Comparison of ENCODE assay signal across 9 cellular contexts in the genomic region with DNA sequence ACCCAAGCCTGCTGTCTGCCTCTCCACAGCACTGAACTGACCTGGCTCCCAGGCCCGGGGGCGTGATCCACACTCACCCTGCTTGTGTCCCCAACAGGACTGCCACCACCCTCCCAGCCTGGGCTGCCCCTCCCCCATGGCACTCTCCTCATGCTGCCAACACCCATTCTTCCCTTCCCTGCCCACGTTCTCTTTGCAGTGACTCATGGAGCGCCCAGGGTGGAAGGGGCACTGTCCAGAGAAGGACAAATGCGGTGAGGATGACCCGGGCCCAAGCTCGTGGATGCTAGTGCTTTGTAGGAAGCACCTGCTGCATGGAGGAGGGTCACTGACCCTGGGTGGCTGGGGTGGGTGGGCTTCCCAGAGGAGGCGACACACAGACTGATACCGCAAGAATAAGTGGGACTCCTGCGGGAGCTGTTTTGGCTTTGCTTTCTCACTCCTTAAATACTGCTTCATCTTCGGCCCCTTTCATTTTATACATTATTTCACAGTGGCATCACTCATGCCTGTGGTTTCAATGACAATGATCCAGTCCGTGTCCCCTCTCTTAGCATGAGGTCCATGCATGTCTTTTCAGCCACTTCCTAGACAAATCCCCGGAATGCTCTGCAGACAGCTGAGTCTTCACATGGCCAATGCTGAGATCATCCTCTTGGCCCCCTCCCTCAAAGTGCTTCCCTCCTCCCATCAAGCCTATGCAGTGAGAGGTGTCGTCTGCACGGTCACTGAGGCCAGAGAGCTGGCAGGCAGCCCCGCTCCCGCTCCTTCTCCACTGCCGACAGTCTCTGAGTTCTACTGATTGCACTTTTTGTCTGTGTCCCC. TPM values are rescaled to one million over a fixed set of nuclear protein-coding genes. Genes with fewer than 3 reads are reported as not detected.
A peak's percentile ranks its signal among the peaks of the same experiment; 100 is the strongest.
DNase-seq lines count a peak whose midpoint lies in the region; ATAC-seq and TF ChIP-seq lines count a peak whose summit lies in the region.
"Had no signal": no experiment of that assay in that cellular context is flagged by ENCODE, and none has a peak within 500 bp of the region (broad histone marks: within the 10 kb centered on the region; RNA-seq: fewer than 3 reads in every experiment).

No MANE protein-coding gene starts in this region.

- H3K4me3 ChIP-seq in SU-DHL-6 (ENCODE audit: insufficient read depth, low read length, poor library complexity, severe bottlenecking) (no peak overlapping the region), lung (no peak overlapping the region), A673 (ENCODE audit: low read depth, low read length, poor library complexity, severe bottlenecking) (no peak overlapping the region)
- H3K4me3 ChIP-seq: MG63 had no signal

- 79 to 85% methylated on average over 18 of the region's 18 CpGs for WGBS in lung, 2 donors

- peak overlapping the region; percentile 29 for H3K27ac ChIP-seq in SU-DHL-6 (ENCODE audit: low read depth, low read length)
- peak overlapping the region in 1 of 2 donors; percentile 58 for H3K27ac ChIP-seq in lung (ENCODE audit: low read depth in 1 of 2, low read length in 1 of 2)
- no peak overlapping the region for H3K27ac ChIP-seq in A673 (ENCODE audit: low read depth, low read length, poor library complexity, severe bottlenecking)

- no peaks in the 10 kb centered on the region for H3K9me2 ChIP-seq in SU-DHL-6 (replicated peaks; ENCODE audit: insufficient read depth, low read length)

- 0 out of 2 replicates have a peak overlapping the region, but pooled peaks have one; percentile 10 for H3K9ac ChIP-seq in SU-DHL-6 (ENCODE audit: low read length)

- H3K4me2 ChIP-seq in SU-DHL-6 (ENCODE audit: low read depth, low read length, poor library complexity, severe bottlenecking): peak overlapping the region; percentile 12

- no TSS peak for BruUV-seq in A673 (replicated peaks; lab: Mats Ljungman, UMichigan)

- POLR2A ChIA-PET in A673 (lab: Charles Lee; ENCODE audit: low non-redundant PET): no interaction called here

- no peak for TF ChIP-seq CTCF in SU-DHL-6 (IDR thresholded peaks at IDR 0.05; ENCODE audit: insufficient read depth, low read length, poor library complexity, severe bottlenecking)
- no peak for TF ChIP-seq CTCF in lung (IDR thresholded peaks at IDR 0.05; ENCODE audit: control extremely low read depth, extremely low read depth)
- no peak for TF ChIP-seq CTCF in A673 (conservative IDR thresholded peaks at IDR 0.05; ENCODE audit: low read depth, low read length)

- H4K20me1 ChIP-seq in SU-DHL-6 (ENCODE audit: low read depth, low read length): no peaks in the 10 kb centered on the region

- peak overlapping the region; percentile 90 for H3K27ac Mint-ChIP-seq in stimulated activated naive CD8-positive, alpha-beta T cell treated with anti-CD3 and anti-CD28 coated beads, Interleukin-15, Interleukin-2, amounts not matched to agents 100 ng/mL and 50 ng/mL, for 24 hours

- peaks cover 87% of the 10 kb centered on the region for H3K4me1 Mint-ChIP-seq in stimulated activated naive CD8-positive, alpha-beta T cell treated with anti-CD3 and anti-CD28 coated beads, Interleukin-15, Interleukin-2, amounts not matched to agents 100 ng/mL and 50 ng/mL, for 24 hours (ENCODE audit: low read depth)

- DNase-seq in stimulated activated naive CD8-positive, alpha-beta T cell treated with anti-CD3 and anti-CD28 coated beads, Interleukin-15, Interleukin-2, amounts not matched to agents 100 U/mL and 50 U/mL, for 24 hours: no peak
- no peak for DNase-seq in lung (ENCODE audit: low spot score)
- DNase-seq in mucosa of gallbladder (ENCODE audit: low spot score): no peak
- DNase-seq in NCI-H2196 (lab: John Stamatoyannopoulos, UW; ENCODE audit: unreplicated experiment): no peak
- no peak for DNase-seq in A673 (ENCODE audit: low spot score)
- DNase-seq: MG63 had no signal

- H3K4me3 Mint-ChIP-seq in stimulated activated naive CD8-positive, alpha-beta T cell treated with anti-CD3 and anti-CD28 coated beads, Interleukin-15, Interleukin-2, amounts not matched to agents 100 ng/mL and 50 ng/mL, for 24 hours: peak overlapping the region; percentile 52

- intact Hi-C loops in A673 (cut with micrococcal nuclease; ENCODE audit: unreplicated experiment): no loop called here

- H3K9me3 Mint-ChIP-seq in stimulated activated naive CD8-positive, alpha-beta T cell treated with anti-CD3 and anti-CD28 coated beads, Interleukin-15, Interleukin-2, amounts not matched to agents 100 ng/mL and 50 ng/mL, for 24 hours: no peaks in the 10 kb centered on the region

- H3K36me3 ChIP-seq in SU-DHL-6 (ENCODE audit: low read length): no peaks in the 10 kb centered on the region
- no peaks in the 10 kb centered on the region for H3K36me3 ChIP-seq in lung (ENCODE audit: control insufficient read depth in 2 of 2, insufficient read depth in 2 of 2, low read length in 2 of 2)
- no peaks in the 10 kb centered on the region for H3K36me3 ChIP-seq in A673 (ENCODE audit: insufficient read depth, low read length, poor library complexity, severe bottlenecking)
- H3K36me3 ChIP-seq: MG63 had no signal

- ATAC-seq in stimulated activated naive CD8-positive, alpha-beta T cell treated with anti-CD3 and anti-CD28 coated beads, Interleukin-15, Interleukin-2, amounts not matched to agents 100 U/mL and 50 U/mL, for 24 hours: no peak
- peak; percentile 34 for ATAC-seq in lung (ENCODE audit: insufficient read depth, low FRiP score)
- no peak for ATAC-seq in GM21360 (IDR thresholded peaks at IDR 0.05; ENCODE audit: unreplicated experiment)

- H3K27me3 ChIP-seq in SU-DHL-6 (ENCODE audit: low read length) (no peaks in the 10 kb centered on the region), lung (ENCODE audit: control insufficient read depth, insufficient read depth) (no peaks in the 10 kb centered on the region), A673 (replicated peaks; ENCODE audit: insufficient read depth, low read depth, low read length, poor library complexity) (no peaks in the 10 kb centered on the region)
- H3K27me3 ChIP-seq: MG63 had no signal

- H3K79me2 ChIP-seq in SU-DHL-6 (ENCODE audit: insufficient read depth, low read length): no peaks in the 10 kb centered on the region

- no peaks in the 10 kb centered on the region for H3K27me3 Mint-ChIP-seq in stimulated activated naive CD8-positive, alpha-beta T cell treated with anti-CD3 and anti-CD28 coated beads, Interleukin-15, Interleukin-2, amounts not matched to agents 100 ng/mL and 50 ng/mL, for 24 hours

- H3F3A ChIP-seq in SU-DHL-6 (ENCODE audit: insufficient read depth): no peaks in the 10 kb centered on the region

- peaks cover 0 to 3% of the 10 kb centered on the region in 2 donors for H3K4me1 ChIP-seq in lung (ENCODE audit: control insufficient read depth in 2 of 2, insufficient read depth in 2 of 2, low read length in 2 of 2)
- H3K4me1 ChIP-seq in A673 (ENCODE audit: insufficient read depth, low read length, poor library complexity, severe bottlenecking): no peaks in the 10 kb centered on the region

- H3K9me3 ChIP-seq in SU-DHL-6 (ENCODE audit: insufficient read depth, low read length) (no peaks in the 10 kb centered on the region), lung (ENCODE audit: control insufficient read depth in 2 of 2, insufficient read depth in 1 of 2, low read length in 1 of 2) (no peaks in the 10 kb centered on the region), A673 (ENCODE audit: low read depth, low read length, poor library complexity, severe bottlenecking) (no peaks in the 10 kb centered on the region)
- H3K9me3 ChIP-seq: MG63 had no signal

- H2AFZ ChIP-seq in SU-DHL-6 (ENCODE audit: low read depth, low read length, severe bottlenecking): peak overlapping the region; percentile 49

- H3K36me3 Mint-ChIP-seq in stimulated activated naive CD8-positive, alpha-beta T cell treated with anti-CD3 and anti-CD28 coated beads, Interleukin-15, Interleukin-2, amounts not matched to agents 100 ng/mL and 50 ng/mL, for 24 hours (ENCODE audit: low read depth): no peaks in the 10 kb centered on the region

- CTCF ChIA-PET in A673 (lab: Charles Lee): no interaction called here

RNA-seq across cellular contexts. Expression of gene CDK5R1, which starts 17.6 kb away (rescaled TPM):
- total RNA-seq in lung (1 to 10 TPM; 1.7 to 2.2 TPM), mucosa of gallbladder (2.0 TPM), A673 (2021) (3.9 and 5.1 TPM in 2 replicates)
- polyA plus RNA-seq in lung: under 1 TPM; 0.41 to 1.00 TPM
